10 cellular contexts compared by ENCODE assay signal in the genomic region with DNA sequence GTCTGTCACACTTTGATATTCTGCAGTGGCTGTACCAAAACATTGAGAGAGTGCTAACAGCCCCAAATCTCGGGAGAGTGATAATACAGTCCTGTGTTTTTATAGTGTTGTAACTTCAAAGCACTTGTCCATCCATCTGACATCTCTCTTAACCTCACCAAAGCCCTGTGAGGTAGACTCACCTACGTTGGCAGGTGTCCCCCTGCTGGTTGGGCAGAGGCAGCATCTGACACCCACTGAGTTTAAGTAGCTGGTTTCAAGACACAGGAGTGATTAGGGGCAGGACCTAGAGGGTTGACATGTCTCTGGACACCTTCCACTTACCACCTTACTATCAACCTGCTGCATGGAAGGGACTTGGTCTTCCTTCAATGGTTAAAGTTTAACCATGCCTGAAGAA. TPM values are rescaled to one million over a fixed set of nuclear protein-coding genes. Genes with fewer than 3 reads are reported as not detected.
A peak's percentile ranks its signal among the peaks of the same experiment; 100 is the strongest.
DNase-seq lines count a peak whose midpoint lies in the region; ATAC-seq and TF ChIP-seq lines count a peak whose summit lies in the region.
"Had no signal": no experiment of that assay in that cellular context is flagged by ENCODE, and none has a peak within 500 bp of the region (broad histone marks: within the 10 kb centered on the region; RNA-seq: fewer than 3 reads in every experiment).

No MANE protein-coding gene starts in this region.

- H3K79me2 ChIP-seq in OCI-LY3 (ENCODE audit: low read length): no peaks in the 10 kb centered on the region

- DNase-seq in activated naive CD4-positive, alpha-beta T cell treated with anti-CD3 and anti-CD28 coated beads for 36 hours: peak; percentile 22
- no peak for DNase-seq in activated naive CD4-positive, alpha-beta T cell (lab: John Stamatoyannopoulos, UW)
- no peak for DNase-seq in epithelial cell of proximal tubule (ENCODE audit: low read depth)
- DNase-seq in upper lobe of left lung: peak in 1 of 2 donors; percentile 51
- DNase-seq in DMS79 treated with DMSO at 0.1 percent for 48 hours (lab: John Stamatoyannopoulos, UW): no peak
- no peak for DNase-seq in spleen
- no peak for DNase-seq in NCI-H524 (lab: John Stamatoyannopoulos, UW)
- DNase-seq: activated T-cell treated with anti-CD3 and anti-CD28 coated beads, Interleukin-2, amount 50 U/mL, for 4 hours; CD8-positive, alpha-beta T cell had no signal

- no peaks in the 10 kb centered on the region for H3K36me3 Mint-ChIP-seq in activated naive CD4-positive, alpha-beta T cell treated with anti-CD3 and anti-CD28 coated beads for 36 hours (ENCODE audit: low read depth)
- H3K36me3 Mint-ChIP-seq: CD8-positive, alpha-beta T cell had no signal

- H3K4me3 Mint-ChIP-seq in activated naive CD4-positive, alpha-beta T cell treated with anti-CD3 and anti-CD28 coated beads for 36 hours: no peak overlapping the region
- H3K4me3 Mint-ChIP-seq: activated T-cell treated with anti-CD3 and anti-CD28 coated beads, Interleukin-2, amount 50 U/mL, for 4 hours; CD8-positive, alpha-beta T cell had no signal

- H3K36me3 ChIP-seq in OCI-LY3 (replicated peaks; ENCODE audit: low read depth, low read length) (no peaks in the 10 kb centered on the region), upper lobe of left lung (no peaks in the 10 kb centered on the region), spleen (no peaks in the 10 kb centered on the region)

- intact Hi-C loops in activated naive CD4-positive, alpha-beta T cell treated with anti-CD3 and anti-CD28 coated beads for 36 hours (cut with micrococcal nuclease): no loop called here
- intact Hi-C loops in spleen (cut with DNase I; ENCODE audit: low total_unique reads): no loop called here

- peaks cover 14% of the 10 kb centered on the region for H3K27me3 Mint-ChIP-seq in activated naive CD4-positive, alpha-beta T cell treated with anti-CD3 and anti-CD28 coated beads for 36 hours (ENCODE audit: low read depth)

- H3K9me3 ChIP-seq in OCI-LY3 (ENCODE audit: insufficient read depth, low read length) (no peaks in the 10 kb centered on the region), upper lobe of left lung (no peaks in the 10 kb centered on the region), spleen (no peaks in the 10 kb centered on the region)

- H3K4me3 ChIP-seq in OCI-LY3 (ENCODE audit: low read length) (no peak overlapping the region), epithelial cell of proximal tubule (ENCODE audit: low read depth, low read length) (no peak overlapping the region), upper lobe of left lung (no peak overlapping the region), spleen (no peak overlapping the region)

- CTCF ChIA-PET in activated naive CD4-positive, alpha-beta T cell treated with anti-CD3 and anti-CD28 coated beads for 36 hours (lab: Charles Lee): no interaction called here

- no peak overlapping the region for H3K27ac ChIP-seq in OCI-LY3 (ENCODE audit: low read length)
- no peak overlapping the region for H3K27ac ChIP-seq in upper lobe of left lung
- no peak overlapping the region for H3K27ac ChIP-seq in spleen

- TF ChIP-seq POLR2A in upper lobe of left lung (IDR thresholded peaks at IDR 0.05) (no peak), spleen (IDR thresholded peaks at IDR 0.05) (no peak)

- 44 to 67% methylated on average over 2 of the region's 2 CpGs for WGBS in upper lobe of left lung, 2 donors
- WGBS in spleen, 5 donors: 44 to 77% (median 72%) methylated on average over 2 of the region's 2 CpGs

- no peaks in the 10 kb centered on the region for H4K20me1 ChIP-seq in OCI-LY3 (ENCODE audit: insufficient read depth, low read length)

- H3K4me1 ChIP-seq in OCI-LY3 (ENCODE audit: low read length): no peaks in the 10 kb centered on the region
- H3K4me1 ChIP-seq in upper lobe of left lung: peaks cover 0 to 13% (median 4%) of the 10 kb centered on the region in 4 donors
- peaks cover 0 to 3% (median 0%) of the 10 kb centered on the region in 6 donors for H3K4me1 ChIP-seq in spleen

- H3K4me1 Mint-ChIP-seq in activated naive CD4-positive, alpha-beta T cell treated with anti-CD3 and anti-CD28 coated beads for 36 hours (ENCODE audit: low read depth): no peaks in the 10 kb centered on the region

- no peak overlapping the region for H3K4me2 ChIP-seq in OCI-LY3 (ENCODE audit: low read length)

- ATAC-seq in upper lobe of left lung (ENCODE audit: low FRiP score in 2 of 2): peak in 1 of 2 donors; percentile 24
- ATAC-seq: activated T-cell treated with anti-CD3 and anti-CD28 coated beads, Interleukin-2, amount 50 U/mL, for 4 hours; CD8-positive, alpha-beta T cell had no signal

- H3K9ac ChIP-seq in OCI-LY3 (ENCODE audit: low read length): no peak overlapping the region

- no peak overlapping the region for H2AFZ ChIP-seq in OCI-LY3 (ENCODE audit: low read depth, low read length)

- H3K27me3 ChIP-seq in OCI-LY3 (ENCODE audit: low read depth, low read length) (peaks cover 37% of the 10 kb centered on the region), upper lobe of left lung (no peaks in the 10 kb centered on the region), spleen (replicated peaks in 1 of 7) (peaks cover 0 to 4% (median 0%) of the 10 kb centered on the region in 7 donors)

- TF ChIP-seq CTCF in OCI-LY3 (IDR thresholded peaks at IDR 0.05; ENCODE audit: low read depth, low read length) (peak; percentile 57), epithelial cell of proximal tubule (conservative IDR thresholded peaks at IDR 0.05; ENCODE audit: low read depth, low read length) (peak; percentile 61), upper lobe of left lung (IDR thresholded peaks at IDR 0.05) (peak in 4 of 6 experiments; percentile 13 to 51 (median 44)), spleen (IDR thresholded peaks at IDR 0.05 in 8 of 11, conservative IDR thresholded peaks at IDR 0.05 in 3 of 11) (peak in 2 of 11 experiments; percentile 10 to 39)

- no peaks in the 10 kb centered on the region for H3K9me3 Mint-ChIP-seq in activated naive CD4-positive, alpha-beta T cell treated with anti-CD3 and anti-CD28 coated beads for 36 hours
- H3K9me3 Mint-ChIP-seq: activated T-cell treated with anti-CD3 and anti-CD28 coated beads, Interleukin-2, amount 50 U/mL, for 4 hours; CD8-positive, alpha-beta T cell had no signal

- no peak for TF ChIP-seq EP300 in upper lobe of left lung (IDR thresholded peaks at IDR 0.05)

- no peak overlapping the region for H3K27ac Mint-ChIP-seq in activated naive CD4-positive, alpha-beta T cell treated with anti-CD3 and anti-CD28 coated beads for 36 hours
- H3K27ac Mint-ChIP-seq: CD8-positive, alpha-beta T cell had no signal

RNA-seq across cellular contexts. Expression of gene COLEC12, which starts 22.9 kb away (rescaled TPM):
- total RNA-seq in activated naive CD4-positive, alpha-beta T cell treated with anti-CD3 and anti-CD28 coated beads for 36 hours: not detected
- total RNA-seq in epithelial cell of proximal tubule: 2.0 and 3.3 TPM in 2 replicates
- total RNA-seq in upper lobe of left lung: 10 to 100 TPM; 29.3 to 72.2 (median 47.0) TPM
- total RNA-seq in spleen: 1 to 10 TPM in 5 of 7 donors, under 1 TPM in 2; 0.37 to 4.5 (median 1.7) TPM
- under 1 TPM; 0.13 to 0.53 (median 0.20) TPM for polyA plus RNA-seq in spleen
- total RNA-seq: CD8-positive, alpha-beta T cell had no signal
